In the genomic region with DNA sequence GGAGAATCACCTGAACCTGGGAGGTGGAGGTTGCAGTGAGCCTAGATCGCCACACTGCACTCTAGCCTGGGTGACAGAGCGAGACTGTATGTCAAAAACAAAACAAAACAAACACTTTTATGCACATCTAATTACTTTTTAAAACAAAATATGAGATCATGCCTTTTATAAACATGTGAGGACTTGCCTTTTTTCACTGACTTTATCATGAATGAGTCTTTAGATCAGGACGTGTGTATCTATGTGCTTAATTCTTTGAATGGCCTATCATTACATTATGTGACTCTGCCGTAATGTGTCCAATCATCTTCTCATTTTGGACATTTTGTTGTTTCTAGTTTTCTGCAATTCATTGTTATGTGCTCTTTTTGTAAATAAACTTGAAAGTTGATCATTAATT, we compare ENCODE assay signal across 16 cellular contexts.
"Had no signal": no experiment of that assay in that cellular context is flagged by ENCODE, and none has a peak within 500 bp of the region (broad histone marks: within the 10 kb centered on the region; RNA-seq: fewer than 3 reads in every experiment).

No MANE protein-coding gene starts in this region.

- H3K9me3 Mint-ChIP-seq: nephron; stimulated activated memory B cell treated with anti-CD40 and anti-IgM and Interleukin-4, amounts not matched to agents 10 μg/mL and 1 μg/mL and 100 μg/mL, for 72 hours had no signal

- H3K27me3 Mint-ChIP-seq: stimulated activated memory B cell treated with anti-CD40 and anti-IgM and Interleukin-4, amounts not matched to agents 10 μg/mL and 1 μg/mL and 100 μg/mL, for 72 hours had no signal

- FAIRE-seq: endometrium had no signal

- H3K27ac Mint-ChIP-seq: nephron; stimulated activated memory B cell treated with anti-CD40 and anti-IgM and Interleukin-4, amounts not matched to agents 10 μg/mL and 1 μg/mL and 100 μg/mL, for 72 hours had no signal

- ATAC-seq: psoas muscle; right lobe of liver; stimulated activated memory B cell treated with anti-CD40 and anti-IgM and Interleukin-4, amounts not matched to agents 10 μg/mL and 1 μg/mL and 100 μg/mL, for 72 hours had no signal

- H3K4me3 Mint-ChIP-seq: nephron; stimulated activated memory B cell treated with anti-CD40 and anti-IgM and Interleukin-4, amounts not matched to agents 10 μg/mL and 1 μg/mL and 100 μg/mL, for 72 hours had no signal

- DNase-seq: activated CD4-positive, alpha-beta T cell treated with anti-CD3 and anti-CD28 coated beads for 48 hours; activated T-cell treated with anti-CD3 and anti-CD28 coated beads, Interleukin-2, amount 50 U/mL, for 48 hours; anterior cingulate cortex; esophagus squamous epithelium; foreskin fibroblast; head of caudate nucleus; occipital lobe; psoas muscle; right lobe of liver; SK-N-SH; substantia nigra; T-helper 1 cell; transverse colon had no signal
